In genomic region chr16:27632267-27632666, GRCh38 we compare ENCODE assay signal across 22 cellular contexts.
"Had no signal": no experiment of that assay in that cellular context is flagged by ENCODE, and none has a peak within 500 bp of the region (broad histone marks: within the 10 kb centered on the region; RNA-seq: fewer than 3 reads in every experiment).

No MANE protein-coding gene starts in this region.

- H3K9me3 Mint-ChIP-seq: dendritic cell treated with granulocyte-macrophage colony-stimulating factor and Interleukin-4, amounts not matched to agents 40 ng/mL and 50 ng/mL, for 4 days; effector memory CD8-positive, alpha-beta T cell; endodermal cell; naive thymus-derived CD4-positive, alpha-beta T cell had no signal

- H3K36me3 ChIP-seq: colonic mucosa had no signal

- H3K27me3 ChIP-seq: colonic mucosa, esophagus squamous epithelium, gastrocnemius medialis, heart right ventricle, left lung had no signal

- H3K27me3 Mint-ChIP-seq: dendritic cell treated with granulocyte-macrophage colony-stimulating factor and Interleukin-4, amounts not matched to agents 40 ng/mL and 50 ng/mL, for 4 days; effector memory CD8-positive, alpha-beta T cell; naive thymus-derived CD4-positive, alpha-beta T cell had no signal

- ATAC-seq: effector memory CD8-positive, alpha-beta T cell; esophagus mucosa; gastrocnemius medialis; heart right ventricle; left cardiac atrium; left lung; left ventricle myocardium superior; naive thymus-derived CD4-positive, alpha-beta T cell had no signal

- DNase-seq: colonic mucosa; cortex of kidney; effector CD8-positive, alpha-beta T cell; effector memory CD8-positive, alpha-beta T cell; endodermal cell; erythroblast; esophagus squamous epithelium; foreskin fibroblast; foreskin melanocyte; gastrocnemius medialis; glutamatergic neuron; heart right ventricle; hippocampal formation; left cardiac atrium; left lung; left ventricle myocardium superior; lower lobe of right lung; midbrain; naive thymus-derived CD4-positive, alpha-beta T cell had no signal

- H3K4me3 ChIP-seq: colonic mucosa, esophagus squamous epithelium, gastrocnemius medialis, heart right ventricle, left lung, lower lobe of right lung had no signal

- H3K27ac Mint-ChIP-seq: dendritic cell treated with granulocyte-macrophage colony-stimulating factor and Interleukin-4, amounts not matched to agents 40 ng/mL and 50 ng/mL, for 4 days; effector memory CD8-positive, alpha-beta T cell; endodermal cell; naive thymus-derived CD4-positive, alpha-beta T cell had no signal

- H3K4me1 ChIP-seq: colonic mucosa, gastrocnemius medialis, left lung, lower lobe of right lung had no signal

- H3K27ac ChIP-seq: colonic mucosa, epithelial cell of prostate, gastrocnemius medialis, heart right ventricle, left lung, lower lobe of right lung had no signal

- H3K9me3 ChIP-seq: colonic mucosa, esophagus squamous epithelium, gastrocnemius medialis, heart right ventricle, left lung, lower lobe of right lung had no signal

- H3K4me3 Mint-ChIP-seq: dendritic cell treated with granulocyte-macrophage colony-stimulating factor and Interleukin-4, amounts not matched to agents 40 ng/mL and 50 ng/mL, for 4 days; effector memory CD8-positive, alpha-beta T cell; endodermal cell; naive thymus-derived CD4-positive, alpha-beta T cell had no signal
